16 cellular contexts compared by ENCODE assay signal in the genomic region with DNA sequence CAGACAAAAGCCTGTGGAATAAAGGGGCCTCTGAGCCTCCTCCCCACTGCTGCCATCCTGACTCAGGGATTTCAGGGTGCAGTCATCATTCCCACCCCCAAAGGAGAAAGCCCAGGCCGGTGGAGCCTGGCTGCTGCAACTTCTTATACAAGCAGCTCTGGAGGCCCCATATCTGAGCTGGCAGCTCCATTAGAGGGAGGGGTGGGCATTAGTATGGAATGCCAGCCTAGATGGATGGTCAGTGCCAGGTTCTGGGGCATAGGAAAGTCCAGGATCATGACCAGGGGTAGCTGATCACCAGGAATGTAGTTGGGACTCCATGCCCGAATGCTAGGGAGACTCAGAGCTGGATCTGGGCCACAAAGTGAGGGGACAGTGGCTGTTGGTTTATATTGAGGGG.
DNase-seq lines count a peak whose midpoint lies in the region; TF ChIP-seq lines count a peak whose summit lies in the region.
"Had no signal": no experiment of that assay in that cellular context is flagged by ENCODE, and none has a peak within 500 bp of the region (broad histone marks: within the 10 kb centered on the region; RNA-seq: fewer than 3 reads in every experiment).

No MANE protein-coding gene starts in this region.

- no peaks in the 10 kb centered on the region for H3K4me1 ChIP-seq in spleen
- H3K4me1 ChIP-seq: HAP-1 had no signal

- DNase-seq in chondrocyte (ENCODE audit: low spot score), result peak; percentile 26
- peak; percentile 39 for DNase-seq in mesenteric fat pad (ENCODE audit: low spot score)
- peak; percentile 22 for DNase-seq in spleen
- no peak for DNase-seq in NK-92 (lab: John Stamatoyannopoulos, UW; ENCODE audit: unreplicated experiment)
- no peak for DNase-seq in SHP77 (lab: John Stamatoyannopoulos, UW)
- DNase-seq in midbrain (lab: John Stamatoyannopoulos, UW), result no peak
- DNase-seq: C1 segment of cervical spinal cord; Calu3; CD4-positive, alpha-beta memory T cell; COR-L47; DMS79; EL; GF-D8; GOT3; HFFc6 had no signal

- H3K27me3 Mint-ChIP-seq in chondrocyte (ENCODE audit: low read depth), result no peaks in the 10 kb centered on the region
- H3K27me3 Mint-ChIP-seq: CD4-positive, alpha-beta memory T cell had no signal

- intact Hi-C loops in spleen (cut with DNase I; ENCODE audit: low total_unique reads), result no loop called here

- H3K4me3 ChIP-seq in spleen, result no peak overlapping the region
- H3K4me3 ChIP-seq: HAP-1 had no signal

- H3K4me1 Mint-ChIP-seq in chondrocyte (ENCODE audit: low read depth), result no peaks in the 10 kb centered on the region
- H3K4me1 Mint-ChIP-seq: CD4-positive, alpha-beta memory T cell had no signal

- WGBS in spleen, 5 donors, result 64 to 91% (median 74%) methylated on average over 2 of the region's 2 CpGs

- H3K9me3 Mint-ChIP-seq in chondrocyte (ENCODE audit: low read depth), result peaks cover 46% of the 10 kb centered on the region

- no peak for TF ChIP-seq POLR2A in spleen (IDR thresholded peaks at IDR 0.05)

- TF ChIP-seq CTCF in chondrocyte (IDR thresholded peaks at IDR 0.05), result no peak
- no peak for TF ChIP-seq CTCF in spleen (IDR thresholded peaks at IDR 0.05 in 8 of 11, conservative IDR thresholded peaks at IDR 0.05 in 3 of 11)

- no peaks in the 10 kb centered on the region for H3K36me3 Mint-ChIP-seq in chondrocyte (ENCODE audit: low read depth)
- H3K36me3 Mint-ChIP-seq: CD4-positive, alpha-beta memory T cell had no signal

- no peak overlapping the region for H3K27ac Mint-ChIP-seq in chondrocyte (ENCODE audit: unreplicated experiment)
- H3K27ac Mint-ChIP-seq: CD4-positive, alpha-beta memory T cell; HFFc6 had no signal

- H3K9me3 ChIP-seq in spleen, result peaks cover 0 to 66% (median 8%) of the 10 kb centered on the region in 8 donors
- H3K9me3 ChIP-seq: HAP-1 had no signal

- H3K4me3 Mint-ChIP-seq in chondrocyte (ENCODE audit: unreplicated experiment), result no peak overlapping the region
- H3K4me3 Mint-ChIP-seq: CD4-positive, alpha-beta memory T cell; HFFc6 had no signal

- H3K36me3 ChIP-seq in spleen, result no peaks in the 10 kb centered on the region
- H3K36me3 ChIP-seq: HAP-1 had no signal

- no peak overlapping the region for H3K27ac ChIP-seq in spleen

- no peaks in the 10 kb centered on the region for H3K27me3 ChIP-seq in spleen (replicated peaks in 1 of 7)

Comparison
In these comparisons a context has a peak if more than half of its experiments do, and no peak if none do; other contexts are left out.
1. DNase-seq: peak in chondrocyte (single experiment), mesenteric fat pad (single experiment) and spleen (single experiment); none in NK-92 (single experiment), SHP77 (0 of 2) and midbrain (single experiment).